Comparison of ENCODE assay signal across 1 cellular context in the genomic region with DNA sequence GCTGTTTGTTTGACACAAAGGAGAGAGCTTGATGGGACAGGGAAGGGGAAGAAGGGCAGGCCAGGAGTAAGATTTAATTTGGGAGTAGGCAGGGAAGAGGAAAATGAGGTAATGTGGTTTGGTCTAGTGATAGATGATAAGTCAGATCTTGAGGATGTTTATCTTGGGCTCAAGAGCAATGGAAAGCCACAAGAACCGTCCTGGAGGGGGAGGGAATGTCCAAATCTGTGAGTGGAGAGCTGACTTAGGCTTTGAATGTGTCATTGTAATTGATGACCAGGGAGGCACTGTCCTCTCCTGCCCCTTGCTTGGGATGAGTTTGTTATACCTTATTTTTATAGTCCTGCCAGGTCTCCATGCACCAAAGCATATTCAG.
TF ChIP-seq lines count a peak whose summit lies in the region.

No MANE protein-coding gene starts in this region.

TF ChIP-seq in IMR-90, 13 proteins besides CTCF, POLR2A, EP300 and RAD21 (continued from another document):
- no peak for TF ChIP-seq USF2 (IDR thresholded peaks at IDR 0.05; ENCODE audit: low read depth, low read length)
- TF ChIP-seq SMC3 (IDR thresholded peaks at IDR 0.05; ENCODE audit: low read depth, low read length): no peak
- TF ChIP-seq MAZ (IDR thresholded peaks at IDR 0.05; ENCODE audit: borderline replicate concordance, low read depth, low read length): no peak
- TF ChIP-seq ELK1 (IDR thresholded peaks at IDR 0.05; ENCODE audit: borderline replicate concordance, low read depth, low read length): no peak
- no peak for TF ChIP-seq BHLHE40 (IDR thresholded peaks at IDR 0.05; ENCODE audit: low read depth, low read length)
- no peak for TF ChIP-seq FOS (IDR thresholded peaks at IDR 0.05; ENCODE audit: low read depth, low read length)
- no peak for TF ChIP-seq MXI1 (IDR thresholded peaks at IDR 0.05; ENCODE audit: borderline replicate concordance, low read depth, low read length)
- TF ChIP-seq NFE2L2 (IDR thresholded peaks at IDR 0.05; ENCODE audit: low read depth, low read length): no peak
